In genomic region chr1:234069760-234070159, GRCh38 we compare ENCODE assay signal across 15 cellular contexts.
A peak's percentile ranks its signal among the peaks of the same experiment; 100 is the strongest.
DNase-seq lines count a peak whose midpoint lies in the region; ATAC-seq and TF ChIP-seq lines count a peak whose summit lies in the region.
"Had no signal": no experiment of that assay in that cellular context is flagged by ENCODE, and none has a peak within 500 bp of the region (broad histone marks: within the 10 kb centered on the region; RNA-seq: fewer than 3 reads in every experiment).

No MANE protein-coding gene starts in this region.

- H3K9me2 ChIP-seq in Karpas-422 (replicated peaks; ENCODE audit: insufficient read depth, low read length), result no peaks in the 10 kb centered on the region

- H3K14ac ChIP-seq in mesenchymal stem cell (ENCODE audit: low read length in 2 of 2), result no peak overlapping the region

- H3K4ac ChIP-seq in mesenchymal stem cell (ENCODE audit: low read depth in 1 of 2, low read length in 2 of 2), result no peak overlapping the region

- H4K8ac ChIP-seq in mesenchymal stem cell (ENCODE audit: low read length), result no peak overlapping the region

- no peak overlapping the region for H3K4me3 Mint-ChIP-seq in activated naive CD8-positive, alpha-beta T cell treated with anti-CD3 and anti-CD28 coated beads, Interleukin-2, amount 50 U/mL, for 24 hours
- H3K4me3 Mint-ChIP-seq: activated B cell treated with CpG ODN at 0.5 μM for 24 hours had no signal

- H3K27ac ChIP-seq in Karpas-422 (ENCODE audit: low read length) (no peak overlapping the region), liver (ENCODE audit: low read depth in 1 of 2, low read length in 2 of 2) (no peak overlapping the region), mesenchymal stem cell (ENCODE audit: low read length, poor library complexity, severe bottlenecking) (no peak overlapping the region)
- H3K27ac ChIP-seq: colonic mucosa, spleen had no signal

- H2BK5ac ChIP-seq in mesenchymal stem cell (ENCODE audit: low read depth, low read length, poor library complexity, severe bottlenecking), result no peak overlapping the region

- H3K79me1 ChIP-seq in mesenchymal stem cell (replicated peaks; ENCODE audit: low read length, poor library complexity, severe bottlenecking), result no peaks in the 10 kb centered on the region

- H3K23ac ChIP-seq in mesenchymal stem cell (ENCODE audit: low read length in 2 of 2), result no peak overlapping the region

- no peak overlapping the region for H4K91ac ChIP-seq in mesenchymal stem cell (ENCODE audit: low read length)

- H3K27ac Mint-ChIP-seq in activated naive CD8-positive, alpha-beta T cell treated with anti-CD3 and anti-CD28 coated beads, Interleukin-2, amount 50 U/mL, for 24 hours, result no peak overlapping the region
- H3K27ac Mint-ChIP-seq: activated B cell treated with CpG ODN at 0.5 μM for 24 hours had no signal

- H2AK5ac ChIP-seq in mesenchymal stem cell (ENCODE audit: low read length, severe bottlenecking), result no peak overlapping the region

- no peak overlapping the region for H2BK15ac ChIP-seq in mesenchymal stem cell (ENCODE audit: low read depth, poor library complexity, severe bottlenecking)

- no peak overlapping the region for H3K4me2 ChIP-seq in Karpas-422 (ENCODE audit: low read depth, low read length, poor library complexity, severe bottlenecking)
- H3K4me2 ChIP-seq in mesenchymal stem cell (ENCODE audit: low read length, poor library complexity, severe bottlenecking), result no peak overlapping the region

- H2BK12ac ChIP-seq in mesenchymal stem cell (ENCODE audit: low read length in 2 of 2), result no peak overlapping the region

- H3K9me3 ChIP-seq in Karpas-422 (ENCODE audit: low read length) (no peaks in the 10 kb centered on the region), liver (ENCODE audit: control insufficient read depth in 4 of 4, low read length in 3 of 4) (peaks cover 0 to 5% (median 0%) of the 10 kb centered on the region in 4 donors), mesenchymal stem cell (ENCODE audit: control insufficient read depth, low read length) (no peaks in the 10 kb centered on the region)
- H3K9me3 ChIP-seq: colonic mucosa had no signal

- no peaks in the 10 kb centered on the region for H3K36me3 Mint-ChIP-seq in activated naive CD8-positive, alpha-beta T cell treated with anti-CD3 and anti-CD28 coated beads, Interleukin-2, amount 50 U/mL, for 24 hours (ENCODE audit: low read depth)

- TF ChIP-seq CTCF in liver (IDR thresholded peaks at IDR 0.05; ENCODE audit: low read depth, low read length, missing input control), result peak; percentile 2

- no peak overlapping the region for H3K18ac ChIP-seq in mesenchymal stem cell (ENCODE audit: low read depth in 1 of 2, low read length in 2 of 2)

- TF ChIP-seq RAD21 in liver (IDR thresholded peaks at IDR 0.05), result peak; percentile 16 to 19

- no peak for ATAC-seq in activated naive CD8-positive, alpha-beta T cell treated with anti-CD3 and anti-CD28 coated beads, Interleukin-2, amount 50 U/mL, for 24 hours
- no peak for ATAC-seq in stimulated activated naive CD8-positive, alpha-beta T cell treated with anti-CD3 and anti-CD28 coated beads, Interleukin-15, Interleukin-2, amounts not matched to agents 100 U/mL and 50 U/mL, for 24 hours

- no peaks in the 10 kb centered on the region for H3K4me1 Mint-ChIP-seq in activated naive CD8-positive, alpha-beta T cell treated with anti-CD3 and anti-CD28 coated beads, Interleukin-2, amount 50 U/mL, for 24 hours
- H3K4me1 Mint-ChIP-seq: activated B cell treated with CpG ODN at 0.5 μM for 24 hours had no signal

- DNase-seq in EH (ENCODE audit: low read depth) (peak; percentile 3), Karpas-422 (peak; percentile 42), SKM-1 treated with dmso at 0.1 percent for 144 hours (lab: John Stamatoyannopoulos, UW; ENCODE audit: unreplicated experiment) (peak; percentile 49), mesenchymal stem cell (no peak), D341Med (ENCODE audit: low spot score) (no peak)
- DNase-seq in activated naive CD8-positive, alpha-beta T cell treated with anti-CD3 and anti-CD28 coated beads, Interleukin-2, amount 50 U/mL, for 24 hours, result no peak
- no peak for DNase-seq in stimulated activated naive CD8-positive, alpha-beta T cell treated with anti-CD3 and anti-CD28 coated beads, Interleukin-15, Interleukin-2, amounts not matched to agents 100 U/mL and 50 U/mL, for 24 hours
- DNase-seq: activated B cell treated with CpG ODN at 0.5 μM for 24 hours; activated effector memory CD4-positive, alpha-beta T cell treated with Interleukin-2 at 50 U/mL for 16 hours; colonic mucosa; head of caudate nucleus; NK-92 treated with Interleukin-12 subunit alpha and Interleukin-12 subunit beta, amount 100 ng/mL, for 24 hours; spleen; stimulated activated naive CD4-positive, alpha-beta T cell treated with Interleukin-2 at 50 U/mL for 16 hours had no signal

- H3K79me2 ChIP-seq in Karpas-422 (ENCODE audit: low read length), result no peaks in the 10 kb centered on the region

- H3K36me3 ChIP-seq in Karpas-422 (ENCODE audit: insufficient read depth, low read length) (no peaks in the 10 kb centered on the region), liver (ENCODE audit: control insufficient read depth in 4 of 4, insufficient read depth in 3 of 4, low read depth in 1 of 4, low read length in 3 of 4) (no peaks in the 10 kb centered on the region), mesenchymal stem cell (ENCODE audit: control insufficient read depth in 1 of 2, insufficient read depth in 2 of 2, low read depth in 1 of 2, low read length in 2 of 2) (no peaks in the 10 kb centered on the region)
- H3K36me3 ChIP-seq: colonic mucosa, spleen had no signal

- H3K9me3 Mint-ChIP-seq in activated naive CD8-positive, alpha-beta T cell treated with anti-CD3 and anti-CD28 coated beads, Interleukin-2, amount 50 U/mL, for 24 hours, result no peaks in the 10 kb centered on the region
- H3K9me3 Mint-ChIP-seq: activated B cell treated with CpG ODN at 0.5 μM for 24 hours had no signal

- no peak overlapping the region for H3K9ac ChIP-seq in Karpas-422 (ENCODE audit: low read length)
- no peak overlapping the region for H3K9ac ChIP-seq in liver (ENCODE audit: low read depth in 1 of 2, low read length in 2 of 2)
- no peak overlapping the region for H3K9ac ChIP-seq in mesenchymal stem cell (ENCODE audit: low read length)

- peaks cover 9% of the 10 kb centered on the region for H3K27me3 Mint-ChIP-seq in activated naive CD8-positive, alpha-beta T cell treated with anti-CD3 and anti-CD28 coated beads, Interleukin-2, amount 50 U/mL, for 24 hours

- 80% methylated on average over 3 of the region's 3 CpGs for WGBS in liver
- WGBS in mesenchymal stem cell, result 67% methylated on average over 3 of the region's 3 CpGs

- H3K4me1 ChIP-seq in Karpas-422 (ENCODE audit: low read length) (no peaks in the 10 kb centered on the region), liver (ENCODE audit: control insufficient read depth in 4 of 4, insufficient read depth in 4 of 4, low read length in 3 of 4) (no peaks in the 10 kb centered on the region), mesenchymal stem cell (ENCODE audit: control insufficient read depth, insufficient read depth, low read depth, low read length) (peaks cover 3% of the 10 kb centered on the region)
- H3K4me1 ChIP-seq: colonic mucosa, spleen had no signal

- no peaks in the 10 kb centered on the region for H4K20me1 ChIP-seq in Karpas-422 (ENCODE audit: insufficient read depth, low read depth, low read length)

- no peaks in the 10 kb centered on the region for H3K27me3 ChIP-seq in Karpas-422 (ENCODE audit: low read length)
- H3K27me3 ChIP-seq in liver (ENCODE audit: control insufficient read depth in 4 of 4, insufficient read depth in 4 of 4, low read length in 3 of 4), result no peaks in the 10 kb centered on the region
- H3K27me3 ChIP-seq in mesenchymal stem cell (ENCODE audit: control insufficient read depth in 1 of 2, insufficient read depth in 1 of 2, low read length in 2 of 2), result peaks cover 0 to 6% of the 10 kb centered on the region in 2 experiments
- H3K27me3 ChIP-seq: colonic mucosa had no signal

- no peak overlapping the region for H2BK120ac ChIP-seq in mesenchymal stem cell (ENCODE audit: low read depth, low read length)

- H2AFZ ChIP-seq in Karpas-422 (ENCODE audit: low read length) (no peak overlapping the region), mesenchymal stem cell (ENCODE audit: low read depth, low read length) (no peak overlapping the region)

- no peak overlapping the region for H3K4me3 ChIP-seq in Karpas-422 (ENCODE audit: low read length)
- no peak overlapping the region for H3K4me3 ChIP-seq in liver (ENCODE audit: low read depth in 1 of 3, low read length in 3 of 3)
- H3K4me3 ChIP-seq in mesenchymal stem cell (ENCODE audit: insufficient read depth in 1 of 2, low read depth in 1 of 2, low read length in 2 of 2), result no peak overlapping the region
- H3K4me3 ChIP-seq: colonic mucosa, spleen had no signal

TF ChIP-seq in liver, 16 proteins besides CTCF, POLR2A, EP300 and RAD21:
- no peak for TF ChIP-seq HNF4A (conservative IDR thresholded peaks at IDR 0.05)
- TF ChIP-seq TAF1 (conservative IDR thresholded peaks at IDR 0.05), result no peak
- no peak for TF ChIP-seq FOXA2 (IDR thresholded peaks at IDR 0.05)
- no peak for TF ChIP-seq FOXA1 (IDR thresholded peaks at IDR 0.05)
- no peak for TF ChIP-seq ZBTB33 (IDR thresholded peaks at IDR 0.05)
- no peak for TF ChIP-seq SP1 (IDR thresholded peaks at IDR 0.05)
- no peak for TF ChIP-seq ATF3 (IDR thresholded peaks at IDR 0.05)
- no peak for TF ChIP-seq RXRA (IDR thresholded peaks at IDR 0.05)
- TF ChIP-seq HNF4G (IDR thresholded peaks at IDR 0.05), result no peak
- TF ChIP-seq EGR1 (IDR thresholded peaks at IDR 0.05; ENCODE audit: low read depth in 2 of 2), result no peak
- no peak for TF ChIP-seq JUND (IDR thresholded peaks at IDR 0.05)

Comparison
In these comparisons a context has a peak if more than half of its experiments do, and no peak if none do; other contexts are left out.
1. DNase-seq: peak in EH (single experiment), Karpas-422 (single experiment) and SKM-1 treated with dmso at 0.1 percent for 144 hours (single experiment); none in mesenchymal stem cell (single experiment), activated naive CD8-positive, alpha-beta T cell treated with anti-CD3 and anti-CD28 coated beads, Interleukin-2, amount 50 U/mL, for 24 hours (single experiment), D341Med (single experiment) and stimulated activated naive CD8-positive, alpha-beta T cell treated with anti-CD3 and anti-CD28 coated beads, Interleukin-15, Interleukin-2, amounts not matched to agents 100 U/mL and 50 U/mL, for 24 hours (single experiment).